ENCODE assay signal across 9 cellular contexts in the genomic region with DNA sequence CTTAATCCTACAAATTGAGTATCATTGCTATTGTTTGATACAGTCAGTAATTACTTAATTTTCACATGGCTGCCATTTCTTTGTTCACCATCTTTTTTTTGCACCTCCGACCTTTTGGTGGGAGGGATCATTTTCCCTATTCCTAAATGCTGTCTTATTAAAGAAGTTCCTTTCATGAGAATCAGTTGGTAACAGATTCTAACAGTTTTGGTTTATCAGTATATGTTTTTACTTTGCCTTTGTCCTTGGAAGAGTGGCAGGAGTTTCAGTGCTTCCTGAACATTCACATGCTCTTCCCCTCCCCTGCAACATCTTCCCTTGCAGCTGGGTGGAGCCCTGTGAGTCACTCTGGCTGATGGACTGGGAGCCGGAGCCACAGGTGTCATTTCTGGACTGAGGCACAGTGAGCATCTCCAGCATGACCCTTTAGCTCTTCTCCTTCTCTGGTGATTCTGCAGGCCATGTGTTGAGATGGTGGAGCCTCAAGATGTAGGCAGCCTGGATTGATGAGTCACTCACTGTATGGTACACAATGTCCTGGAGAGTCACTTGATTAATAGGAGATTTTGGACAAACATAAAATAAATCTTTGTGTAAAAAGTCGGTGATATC.
A peak's percentile ranks its signal among the peaks of the same experiment; 100 is the strongest.
DNase-seq lines count a peak whose midpoint lies in the region; ATAC-seq, FAIRE-seq and TF ChIP-seq lines count a peak whose summit lies in the region.
"Had no signal": no experiment of that assay in that cellular context is flagged by ENCODE, and none has a peak within 500 bp of the region (broad histone marks: within the 10 kb centered on the region; RNA-seq: fewer than 3 reads in every experiment).

No MANE protein-coding gene starts in this region.

- H4K20me1 ChIP-seq in BLaER1 treated with 17β-estradiol and CSF1 and Interleukin-3, amounts not matched to agents 10 nM and 100 nM: no peaks in the 10 kb centered on the region

- no peak for FAIRE-seq in HTR-8/SVneo (lab: Jason Lieb, UNC)

- no peaks in the 10 kb centered on the region for H3K36me3 ChIP-seq in BLaER1 treated with 17β-estradiol and CSF1 and Interleukin-3, amounts not matched to agents 10 nM and 100 nM
- no peaks in the 10 kb centered on the region for H3K36me3 ChIP-seq in adrenal gland (replicated peaks in 1 of 2)
- no peaks in the 10 kb centered on the region for H3K36me3 ChIP-seq in left lung

- H3K36me3 Mint-ChIP-seq in activated T-helper 2 cell treated with anti-CD3 and anti-CD28 coated beads, Interferon-gamma antibody, Interleukin-2, Interleukin-4, amounts not matched to agents 10 μg/mL and 5 μg/mL and 100 μg/mL, durations not matched to agents 14 hours and 24 hours and 36 hours (ENCODE audit: low read depth): no peaks in the 10 kb centered on the region

- ATAC-seq in left lung (peak; percentile 55), HG03039 (IDR thresholded peaks at IDR 0.05; ENCODE audit: unreplicated experiment) (no peak)

- no peak overlapping the region for H3K4me3 ChIP-seq in BLaER1 treated with 17β-estradiol and CSF1 and Interleukin-3, amounts not matched to agents 10 nM and 100 nM
- H3K4me3 ChIP-seq in adrenal gland (no peak overlapping the region), left lung (no peak overlapping the region)

- TF ChIP-seq POLR2A in adrenal gland (IDR thresholded peaks at IDR 0.05): no peak

- intact Hi-C loops in adrenal gland (cut with DNase I): no loop called here
- intact Hi-C loops in left lung (cut with DNase I): no loop called here
- intact Hi-C loops in activated T-helper 2 cell treated with anti-CD3 and anti-CD28 coated beads, Interferon-gamma antibody, Interleukin-2, Interleukin-4, amounts not matched to agents 10 μg/mL and 5 μg/mL and 100 μg/mL, durations not matched to agents 14 hours and 24 hours and 36 hours (cut with micrococcal nuclease): loop anchor here (10.0 kb wide), 1 partner anchor 179 kb away; no protein-coding TSS in a partner anchor

- no peak overlapping the region for H3K27ac Mint-ChIP-seq in activated T-helper 2 cell treated with anti-CD3 and anti-CD28 coated beads, Interferon-gamma antibody, Interleukin-2, Interleukin-4, amounts not matched to agents 10 μg/mL and 5 μg/mL and 100 μg/mL, durations not matched to agents 14 hours and 24 hours and 36 hours

- H3K9me3 Mint-ChIP-seq in activated T-helper 2 cell treated with anti-CD3 and anti-CD28 coated beads, Interferon-gamma antibody, Interleukin-2, Interleukin-4, amounts not matched to agents 10 μg/mL and 5 μg/mL and 100 μg/mL, durations not matched to agents 14 hours and 24 hours and 36 hours: no peaks in the 10 kb centered on the region

- DNase-seq in HTR-8/SVneo (ENCODE audit: insufficient read length, low spot score): peak; percentile 27
- peak; percentile 33 to 70 (median 63) for DNase-seq in adrenal gland
- DNase-seq in left lung: no peak
- no peak for DNase-seq in AML-193 (lab: John Stamatoyannopoulos, UW)
- DNase-seq in mesenteric fat pad (ENCODE audit: low spot score): no peak
- no peak for DNase-seq in activated T-helper 2 cell treated with anti-CD3 and anti-CD28 coated beads, Interferon-gamma antibody, Interleukin-2, Interleukin-4, amounts not matched to agents 10 μg/mL and 5 μg/mL and 100 μg/mL, durations not matched to agents 14 hours and 24 hours and 36 hours (ENCODE audit: low spot score)
- DNase-seq: amniotic stem cell had no signal

- no peak overlapping the region for H3K4me3 Mint-ChIP-seq in activated T-helper 2 cell treated with anti-CD3 and anti-CD28 coated beads, Interferon-gamma antibody, Interleukin-2, Interleukin-4, amounts not matched to agents 10 μg/mL and 5 μg/mL and 100 μg/mL, durations not matched to agents 14 hours and 24 hours and 36 hours (ENCODE audit: low read depth)

- TF ChIP-seq CTCF in adrenal gland (IDR thresholded peaks at IDR 0.05) (peak in 4 of 6 experiments; percentile 19 to 38 (median 28)), left lung (IDR thresholded peaks at IDR 0.05) (no peak)

- no peaks in the 10 kb centered on the region for H3K9me3 ChIP-seq in BLaER1 treated with 17β-estradiol and CSF1 and Interleukin-3, amounts not matched to agents 10 nM and 100 nM (replicated peaks in 1 of 11)
- H3K9me3 ChIP-seq in adrenal gland (replicated peaks in 1 of 3): no peaks in the 10 kb centered on the region
- H3K9me3 ChIP-seq in left lung: no peaks in the 10 kb centered on the region

- peaks cover 20% of the 10 kb centered on the region for H3K27me3 Mint-ChIP-seq in activated T-helper 2 cell treated with anti-CD3 and anti-CD28 coated beads, Interferon-gamma antibody, Interleukin-2, Interleukin-4, amounts not matched to agents 10 μg/mL and 5 μg/mL and 100 μg/mL, durations not matched to agents 14 hours and 24 hours and 36 hours (ENCODE audit: low read depth)

- peak overlapping the region in 10 of 11 experiments; percentile 1 to 67 (median 44); a peak in 10 of 22 replicates for H3K4me2 ChIP-seq in BLaER1 treated with 17β-estradiol and CSF1 and Interleukin-3, amounts not matched to agents 10 nM and 100 nM

- no peaks in the 10 kb centered on the region for H3K4me1 Mint-ChIP-seq in activated T-helper 2 cell treated with anti-CD3 and anti-CD28 coated beads, Interferon-gamma antibody, Interleukin-2, Interleukin-4, amounts not matched to agents 10 μg/mL and 5 μg/mL and 100 μg/mL, durations not matched to agents 14 hours and 24 hours and 36 hours (ENCODE audit: low read depth)

- no peak overlapping the region for H3K27ac ChIP-seq in BLaER1 treated with 17β-estradiol and CSF1 and Interleukin-3, amounts not matched to agents 10 nM and 100 nM
- H3K27ac ChIP-seq in adrenal gland: peak overlapping the region in 1 of 5 donors; percentile 31
- no peak overlapping the region for H3K27ac ChIP-seq in left lung

- no peaks in the 10 kb centered on the region for H3K27me3 ChIP-seq in BLaER1 treated with 17β-estradiol and CSF1 and Interleukin-3, amounts not matched to agents 10 nM and 100 nM
- H3K27me3 ChIP-seq in adrenal gland (no peaks in the 10 kb centered on the region), left lung (peaks cover 0 to 11% of the 10 kb centered on the region in 2 donors)

- H3K4me1 ChIP-seq in BLaER1 treated with 17β-estradiol and CSF1 and Interleukin-3, amounts not matched to agents 10 nM and 100 nM: peaks cover 5 to 24% (median 17%) of the 10 kb centered on the region in 10 experiments; a peak in 17 of 20 replicates
- H3K4me1 ChIP-seq in adrenal gland (replicated peaks in 1 of 2) (peaks cover 6 to 24% of the 10 kb centered on the region in 2 donors), left lung (no peaks in the 10 kb centered on the region)

- no peak overlapping the region for H3K9ac ChIP-seq in BLaER1 treated with 17β-estradiol and CSF1 and Interleukin-3, amounts not matched to agents 10 nM and 100 nM

- WGBS in adrenal gland, 4 donors: 46 to 62% (median 49%) methylated on average over 2 to 3 of the region's 3 CpGs

Comparison
In these comparisons a context has a peak if more than half of its experiments do, and no peak if none do; other contexts are left out.
1. DNase-seq: peak in HTR-8/SVneo (single experiment) and adrenal gland (7 of 7); none in left lung (0 of 2), AML-193 (0 of 2), mesenteric fat pad (single experiment) and activated T-helper 2 cell treated with anti-CD3 and anti-CD28 coated beads, Interferon-gamma antibody, Interleukin-2, Interleukin-4, amounts not matched to agents 10 μg/mL and 5 μg/mL and 100 μg/mL, durations not matched to agents 14 hours and 24 hours and 36 hours (single experiment).
2. CTCF ChIP-seq: peak in adrenal gland (4 of 6); none in left lung (0 of 2).